10 cellular contexts compared by ENCODE assay signal in the genomic region with DNA sequence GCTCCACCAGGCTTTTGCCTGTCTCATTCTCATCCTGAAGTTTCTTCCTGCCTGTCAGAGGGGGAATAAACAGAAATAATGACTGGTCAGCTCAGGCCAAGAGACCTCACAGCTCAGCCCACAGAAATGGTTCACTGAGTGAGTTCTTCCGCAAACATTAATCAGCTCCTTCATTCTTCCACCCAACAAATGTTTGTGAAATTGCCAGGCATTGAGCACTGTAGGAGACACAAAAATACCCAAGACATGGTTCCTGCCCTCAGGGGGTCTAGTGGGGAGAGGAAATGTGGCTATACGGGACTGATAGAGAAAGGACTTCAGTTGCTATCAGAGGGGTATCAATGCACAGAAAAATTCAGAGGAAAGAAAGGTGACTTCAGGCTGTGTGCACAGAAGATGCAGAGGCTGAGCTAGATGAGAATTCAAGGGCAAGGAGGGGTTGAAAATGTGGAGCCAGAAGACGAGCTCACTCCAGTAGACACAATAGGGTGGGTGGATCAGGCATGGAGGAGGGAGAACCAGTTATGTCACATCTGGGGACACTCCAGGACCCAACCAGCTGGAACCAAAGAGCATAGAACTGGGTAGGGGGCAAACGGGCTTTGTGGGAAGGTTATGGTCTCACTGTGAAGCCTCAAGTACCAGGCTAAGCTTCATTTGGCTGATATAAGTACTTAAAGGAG. TPM values are rescaled to one million over a fixed set of nuclear protein-coding genes. Genes with fewer than 3 reads are reported as not detected.
DNase-seq lines count a peak whose midpoint lies in the region; ATAC-seq, FAIRE-seq and TF ChIP-seq lines count a peak whose summit lies in the region.
"Had no signal": no experiment of that assay in that cellular context is flagged by ENCODE, and none has a peak within 500 bp of the region (broad histone marks: within the 10 kb centered on the region; RNA-seq: fewer than 3 reads in every experiment).

No MANE protein-coding gene starts in this region.

- H2BK15ac ChIP-seq in H1 (ENCODE audit: low read length): peak overlapping the region; percentile 4; the same call in 1 of the 2 replicates

- H3K9me3 ChIP-seq in H1 (ENCODE audit: insufficient read depth in 2 of 2, low read depth in 1 of 2, low read length in 1 of 2): no peaks in the 10 kb centered on the region
- H3K9me3 ChIP-seq in CD4-positive, alpha-beta memory T cell (ENCODE audit: control insufficient read depth in 1 of 2, low read length in 2 of 2): no peaks in the 10 kb centered on the region

- no peak overlapping the region for H3K56ac ChIP-seq in H1 (replicated peaks; ENCODE audit: insufficient read length, low read depth, low read length)

- DNase-seq in ELR (ENCODE audit: low read depth): peak; percentile 63
- DNase-seq in NCI-H226: peak; percentile 43
- DNase-seq in H1 (ENCODE audit: low read depth in 1 of 2, low spot score in 2 of 2): no peak
- DNase-seq in nucleus accumbens (lab: John Stamatoyannopoulos, UW): no peak
- no peak for DNase-seq in retina
- no peak for DNase-seq in CD4-positive, alpha-beta memory T cell

- H2AFZ ChIP-seq in H1 (ENCODE audit: low read length): no peak overlapping the region

- H3K4me2 ChIP-seq in H1 (ENCODE audit: insufficient read depth in 1 of 2, low read depth in 2 of 2, low read length in 2 of 2): no peak overlapping the region

- no peaks in the 10 kb centered on the region for H4K20me1 ChIP-seq in H1 (replicated peaks in 1 of 2; ENCODE audit: control insufficient read depth in 1 of 2, insufficient read depth in 2 of 2, low read length in 2 of 2)

- no peak overlapping the region for H4K5ac ChIP-seq in H1 (ENCODE audit: insufficient read length, low read depth, low read length)

- POLR2A ChIA-PET in H1 (lab: Charles Lee; ENCODE audit: partially characterized antibody): interaction anchor here (0.7 to 1.4 kb wide), 2 partner anchors 13 to 25 kb away, joined by 3 read pairs; no protein-coding TSS in a partner anchor
- POLR2A ChIA-PET in CD4-positive, alpha-beta memory T cell (lab: Charles Lee; ENCODE audit: partially characterized antibody): interaction anchor here (1.3 kb wide), 1 partner anchor 48 kb away, joined by 4 read pairs; no protein-coding TSS in a partner anchor

- no peaks in the 10 kb centered on the region for H3K23me2 ChIP-seq in H1 (ENCODE audit: low read depth, low read length)

- H3K27ac ChIP-seq in H1 (ENCODE audit: low read depth, low read length): no peak overlapping the region
- H3K27ac ChIP-seq in rectal smooth muscle tissue (ENCODE audit: low read depth, low read length): peak overlapping the region; percentile 80
- H3K27ac ChIP-seq in CD4-positive, alpha-beta memory T cell (ENCODE audit: low read depth, low read length): no peak overlapping the region
- H3K27ac ChIP-seq: cardiac muscle cell had no signal

- no peak for TF ChIP-seq EP300 in H1 (IDR thresholded peaks at IDR 0.05; ENCODE audit: borderline replicate concordance in 1 of 2, low read depth in 2 of 2, low read length in 2 of 2)

- no peak overlapping the region for H3K9ac ChIP-seq in H1 (replicated peaks in 1 of 4; ENCODE audit: extremely low read depth in 1 of 4, low read depth in 3 of 4, low read length in 3 of 4)
- no peak overlapping the region for H3K9ac ChIP-seq in rectal smooth muscle tissue (ENCODE audit: low read length)

- no peaks in the 10 kb centered on the region for H3K79me2 ChIP-seq in H1 (ENCODE audit: control insufficient read depth in 1 of 2, insufficient read depth in 2 of 2, low read length in 2 of 2)

- no peak overlapping the region for H3K23ac ChIP-seq in H1 (ENCODE audit: insufficient read length)

- peak overlapping the region in 1 of 8 donors; percentile 19 for H3K4me3 Mint-ChIP-seq in CD4-positive, alpha-beta memory T cell

- CTCF ChIA-PET in H1 (lab: Charles Lee; ENCODE audit: partially characterized antibody): interaction anchor here (1.2 to 3.8 kb wide), 13 partner anchors 10 to 624 kb away, joined by 4 to 20 read pairs (median 5); a partner anchor contains a TSS
- CTCF ChIA-PET in CD4-positive, alpha-beta memory T cell (lab: Charles Lee; ENCODE audit: partially characterized antibody): interaction anchor here (1.2 to 1.5 kb wide), 2 partner anchors 21 to 75 kb away, joined by 3 to 5 read pairs; a partner anchor contains a TSS

- WGBS in H1 (ENCODE audit: extremely low coverage in 1 of 2, insufficient coverage in 1 of 2, insufficient read length in 1 of 2, insufficient replicate concordance in 2 of 2, low coverage in 1 of 2, low lambda C conversion rate in 2 of 2, missing lambda C conversion rate in 1 of 2), 2 experiments: 76% methylated on average over 4 of the region's 4 CpGs; no CpG with 5 or more reads in 1 of the 2 experiments

- no peaks in the 10 kb centered on the region for H3K79me1 ChIP-seq in H1 (ENCODE audit: low read depth, low read length)

- H3K9me3 Mint-ChIP-seq in CD4-positive, alpha-beta memory T cell: peaks cover 0 to 2% (median 0%) of the 10 kb centered on the region in 8 donors

- H3K4me1 ChIP-seq in H1 (replicated peaks in 1 of 4; ENCODE audit: control insufficient read depth in 3 of 4, insufficient read depth in 4 of 4, low read length in 3 of 4): peaks cover 0 to 5% (median 2%) of the 10 kb centered on the region in 4 experiments; a peak in 3 of 7 replicates
- H3K4me1 ChIP-seq in rectal smooth muscle tissue (ENCODE audit: control insufficient read depth, insufficient read depth, low read length): peaks cover 39% of the 10 kb centered on the region
- peaks cover 17% of the 10 kb centered on the region for H3K4me1 ChIP-seq in CD4-positive, alpha-beta memory T cell (ENCODE audit: insufficient read depth, low read length)

- peak overlapping the region in 2 of 7 donors; percentile 8 to 41 for H3K27ac Mint-ChIP-seq in CD4-positive, alpha-beta memory T cell

- no peak overlapping the region for H2AK5ac ChIP-seq in H1 (ENCODE audit: low read depth, low read length)

- TF ChIP-seq CTCF in H1 (IDR thresholded peaks at IDR 0.05; ENCODE audit: control extremely low read depth in 1 of 3, insufficient read depth in 1 of 3, low read depth in 1 of 3, low read length in 3 of 3): no peak

- H3K14ac ChIP-seq in H1 (ENCODE audit: insufficient read length): no peak overlapping the region

- H4K8ac ChIP-seq in H1 (ENCODE audit: extremely low read depth, insufficient read depth, low read length): peak overlapping the region; percentile 45; the same call in 1 of the 2 replicates

- H3K18ac ChIP-seq in H1 (ENCODE audit: extremely low read depth, low read length): no peak overlapping the region

- H3K27me3 Mint-ChIP-seq in CD4-positive, alpha-beta memory T cell: peaks cover 0 to 2% of the 10 kb centered on the region in 2 donors

- H3K4me1 Mint-ChIP-seq in CD4-positive, alpha-beta memory T cell: peaks cover 5 to 23% (median 12%) of the 10 kb centered on the region in 4 donors

- no peak for ATAC-seq in HG03520 (IDR thresholded peaks at IDR 0.05; ENCODE audit: unreplicated experiment)

- no peak for FAIRE-seq in H1 (lab: Jason Lieb, UNC)
- FAIRE-seq: GM12878 had no signal

- no peak overlapping the region for H4K91ac ChIP-seq in H1 (replicated peaks; ENCODE audit: insufficient read length, low read length)

- no peak overlapping the region for H2BK20ac ChIP-seq in H1 (ENCODE audit: low read length)

- H3K36me3 ChIP-seq in H1 (ENCODE audit: control insufficient read depth in 2 of 4, insufficient read depth in 4 of 4, low read length in 3 of 4) (no peaks in the 10 kb centered on the region), rectal smooth muscle tissue (ENCODE audit: control insufficient read depth, insufficient read depth, low read length) (no peaks in the 10 kb centered on the region)
- no peaks in the 10 kb centered on the region for H3K36me3 ChIP-seq in CD4-positive, alpha-beta memory T cell (ENCODE audit: insufficient read depth, low read length)
- H3K36me3 ChIP-seq: cardiac muscle cell had no signal

- H2BK120ac ChIP-seq in H1 (replicated peaks; ENCODE audit: low read depth, low read length): no peak overlapping the region

- H2BK5ac ChIP-seq in H1 (ENCODE audit: low read depth, low read length): no peak overlapping the region

- H3K4ac ChIP-seq in H1 (replicated peaks; ENCODE audit: insufficient read length, low read depth, low read length): no peak overlapping the region

- H3K4me3 ChIP-seq in H1 (ENCODE audit: extremely low read depth in 1 of 4, insufficient read depth in 2 of 4, low read depth in 3 of 4, low read length in 4 of 4) (no peak overlapping the region), rectal smooth muscle tissue (ENCODE audit: low read length) (no peak overlapping the region)
- H3K4me3 ChIP-seq in CD4-positive, alpha-beta memory T cell (ENCODE audit: low read length in 2 of 2): no peak overlapping the region
- H3K4me3 ChIP-seq: cardiac muscle cell, GM12878 had no signal

- no peak for TF ChIP-seq POLR2A in H1 (IDR thresholded peaks at IDR 0.05; ENCODE audit: control extremely low read depth in 1 of 2, low read depth in 2 of 2, low read length in 2 of 2)

- H3K27me3 ChIP-seq in H1 (replicated peaks in 1 of 4; ENCODE audit: control insufficient read depth in 3 of 4, extremely low read depth in 1 of 4, insufficient read depth in 3 of 4, low read length in 3 of 4) (no peaks in the 10 kb centered on the region), rectal smooth muscle tissue (ENCODE audit: control insufficient read depth, insufficient read depth, low read length) (no peaks in the 10 kb centered on the region)
- no peaks in the 10 kb centered on the region for H3K27me3 ChIP-seq in CD4-positive, alpha-beta memory T cell (ENCODE audit: insufficient read depth, low read length)
- H3K27me3 ChIP-seq: cardiac muscle cell had no signal

- H2BK12ac ChIP-seq in H1 (ENCODE audit: low read depth, low read length): no peak overlapping the region

- intact Hi-C loops in CD4-positive, alpha-beta memory T cell (cut with micrococcal nuclease): no loop called here

- no peaks in the 10 kb centered on the region for H3K36me3 Mint-ChIP-seq in CD4-positive, alpha-beta memory T cell

- TF ChIP-seq RAD21 in H1 (IDR thresholded peaks at IDR 0.05 in 1 of 2, conservative IDR thresholded peaks at IDR 0.05 in 1 of 2; ENCODE audit: low read depth in 2 of 2, low read length in 2 of 2): no peak

RNA-seq across cellular contexts. Expression of a gene that starts 20.9 kb away (rescaled TPM):
- total RNA-seq in H1 (2021; fragmentation: NEBNext Ultra II Directional; extraction: Animal tissue kit (Norgen Biotek cat#: 25700)): 2.3 and 3.2 TPM in 2 replicates
- 0.94 and 0.98 TPM in 2 replicates for polyA plus RNA-seq in H1 (2011; rRNA removed)
- 1.0 TPM for polyA plus RNA-seq in H1 (2011; cell fraction: cytosol; rRNA removed)
- 1.2 TPM for polyA plus RNA-seq in H1 (2011; cell fraction: nucleus; rRNA removed)
- 2.3 to 2.8 TPM (median 2.4 TPM) in 4 replicates for polyA plus RNA-seq in H1 (2012, experiment 1 of 2)
- 0.09 TPM for polyA plus RNA-seq in H1 (2012, experiment 2 of 2)
- 2.0 TPM for polyA plus RNA-seq in H1 (2013, experiment 1 of 2)
- polyA plus RNA-seq in H1 (2013, experiment 2 of 2): 2.4 TPM
- 1.6 and 2.4 TPM in 2 replicates for polyA minus RNA-seq in H1 (2011; rRNA and poly(A)+ RNA removed)
- polyA minus RNA-seq in H1 (2011; cell fraction: cytosol; rRNA and poly(A)+ RNA removed): 1.0 TPM
- 1.4 TPM for polyA minus RNA-seq in H1 (2011; cell fraction: nucleus; rRNA and poly(A)+ RNA removed)
- 1 to 10 TPM; 1.2 to 2.2 TPM for total RNA-seq in CD4-positive, alpha-beta memory T cell
- not detected for polyA plus RNA-seq in CD4-positive, alpha-beta memory T cell

RNA-seq across cellular contexts. Expression of a gene that starts 35.1 kb away (rescaled TPM):
- 18.9 and 19.6 TPM in 2 replicates for total RNA-seq in H1 (2021; fragmentation: NEBNext Ultra II Directional; extraction: Animal tissue kit (Norgen Biotek cat#: 25700))
- polyA plus RNA-seq in H1 (2011; rRNA removed): 3.5 and 7.0 TPM in 2 replicates
- 9.1 TPM for polyA plus RNA-seq in H1 (2011; cell fraction: cytosol; rRNA removed)
- polyA plus RNA-seq in H1 (2011; cell fraction: nucleus; rRNA removed): 3.5 TPM
- polyA plus RNA-seq in H1 (2012, experiment 1 of 2): 8.7 to 16.4 TPM (median 10.0 TPM) in 4 replicates
- polyA plus RNA-seq in H1 (2012, experiment 2 of 2): 1.7 TPM
- polyA plus RNA-seq in H1 (2013, experiment 1 of 2): 17.5 TPM
- polyA plus RNA-seq in H1 (2013, experiment 2 of 2): 16.7 TPM
- 6.8 and 7.5 TPM in 2 replicates for polyA minus RNA-seq in H1 (2011; rRNA and poly(A)+ RNA removed)
- polyA minus RNA-seq in H1 (2011; cell fraction: cytosol; rRNA and poly(A)+ RNA removed): 7.0 TPM
- 14.3 TPM for polyA minus RNA-seq in H1 (2011; cell fraction: nucleus; rRNA and poly(A)+ RNA removed)
- total RNA-seq in CD4-positive, alpha-beta memory T cell: under 1 TPM; 0.17 to 0.30 TPM
- under 1 TPM; 0.36 to 0.69 TPM for polyA plus RNA-seq in CD4-positive, alpha-beta memory T cell

Comparison
In these comparisons a context has a peak if more than half of its experiments do, and no peak if none do; other contexts are left out.
1. DNase-seq: peak in ELR (single experiment) and NCI-H226 (single experiment); none in H1 (0 of 2), nucleus accumbens (0 of 56), retina (single experiment) and CD4-positive, alpha-beta memory T cell (0 of 5).
2. RNA of a gene that starts 35.1 kb away (total RNA-seq): 18.9 to 19.6 TPM in H1; 0.17 to 0.30 TPM in CD4-positive, alpha-beta memory T cell; every median in the first group is over 10 times any median in the second.